20 cellular contexts compared by ENCODE assay signal in the genomic region with DNA sequence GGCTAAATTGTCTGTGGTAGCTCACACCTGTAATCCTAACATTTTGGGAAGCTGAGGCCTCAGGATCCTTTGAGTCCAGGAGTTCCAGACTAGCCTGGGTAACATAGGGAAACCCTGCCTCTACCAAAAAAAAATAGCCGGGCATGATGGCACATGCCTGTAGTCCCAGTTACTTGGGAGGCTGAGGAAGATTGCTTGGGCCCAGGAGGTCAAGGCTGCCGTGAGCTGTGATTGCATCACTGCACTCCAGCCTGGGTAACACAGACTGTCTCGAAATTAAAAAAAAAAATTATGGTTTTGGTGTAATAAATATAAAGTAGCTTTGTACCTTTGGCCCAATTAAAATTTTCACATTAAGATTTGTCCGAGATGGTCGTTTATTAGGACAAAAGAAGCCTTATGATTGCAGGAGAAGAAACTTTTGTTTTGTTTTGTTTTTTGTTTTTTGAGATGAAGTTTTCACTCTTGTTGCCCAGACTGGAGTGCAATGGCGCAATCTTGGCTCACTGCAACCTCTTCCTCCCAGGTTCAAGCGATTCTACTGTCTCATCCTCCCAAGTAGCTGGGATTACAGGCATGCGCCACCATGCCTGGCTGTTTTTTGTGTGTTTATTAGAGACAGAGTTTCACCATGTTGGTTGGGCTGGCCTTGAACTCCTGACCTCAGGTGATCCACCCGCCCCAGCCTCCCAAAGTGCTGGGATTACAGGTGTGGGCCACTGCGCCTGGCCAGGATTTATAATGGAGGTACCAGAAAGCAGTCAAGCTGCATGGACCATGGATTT. TPM values are rescaled to one million over a fixed set of nuclear protein-coding genes. Genes with fewer than 3 reads are reported as not detected.
DNase-seq lines count a peak whose midpoint lies in the region; ATAC-seq, FAIRE-seq and TF ChIP-seq lines count a peak whose summit lies in the region.
"Had no signal": no experiment of that assay in that cellular context is flagged by ENCODE, and none has a peak within 500 bp of the region (broad histone marks: within the 10 kb centered on the region; RNA-seq: fewer than 3 reads in every experiment).

No MANE protein-coding gene starts in this region.

- DNase-seq in HepG2 (ENCODE audit: low spot score) (no peak), right lobe of liver (no peak), adrenal gland (peak; percentile 53 to 83 (median 65)), iris pigment epithelial cell (ENCODE audit: low read depth) (peak; percentile 10), DMS79 treated with DMSO at 0.1 percent for 48 hours (lab: John Stamatoyannopoulos, UW) (no peak), nucleus accumbens (lab: John Stamatoyannopoulos, UW) (no peak), DMS153 (lab: John Stamatoyannopoulos, UW) (no peak)
- no peak for DNase-seq in activated T-cell treated with anti-CD3 and anti-CD28 coated beads, Interleukin-2, amount 50 U/mL, for 48 hours
- DNase-seq: Caco-2, DMS53, MG63, NCI-H1417, NCI-H1930, NCI-H2171, NCI-H446 treated with DMSO at 0.1 percent for 48 hours, NCI-H774, SJCRH30 had no signal

- CTCF ChIA-PET in HepG2 (lab: Yijun Ruan, JAX; ENCODE audit: low intra/inter-chr PET ratio, low total read pairs), result no interaction called here

- H3K4me2 ChIP-seq in HepG2 (ENCODE audit: low read depth, low read length), result no peak overlapping the region

- H3K27me3 ChIP-seq in HepG2 (ENCODE audit: control insufficient read depth in 1 of 2, insufficient read depth in 2 of 2, low read length in 2 of 2) (no peaks in the 10 kb centered on the region; a peak in 1 of 5 replicates), right lobe of liver (no peaks in the 10 kb centered on the region), adrenal gland (no peaks in the 10 kb centered on the region)
- H3K27me3 ChIP-seq: MG63, SJCRH30 had no signal

- peaks cover 37% of the 10 kb centered on the region for H3K4me1 ChIP-seq in HepG2 (ENCODE audit: insufficient read depth, low read length)
- H3K4me1 ChIP-seq in right lobe of liver, result peaks cover 0 to 4% (median 0%) of the 10 kb centered on the region in 4 donors
- H3K4me1 ChIP-seq in adrenal gland (replicated peaks in 1 of 2), result peaks cover 31 to 44% of the 10 kb centered on the region in 2 donors

- H3K9ac ChIP-seq in HepG2 (ENCODE audit: insufficient read depth, low read depth, low read length), result no peak overlapping the region

- no peaks in the 10 kb centered on the region; the same call in 1 of the 2 replicates for H4K20me1 ChIP-seq in HepG2 (ENCODE audit: insufficient read depth, low read length)

- H3K79me2 ChIP-seq in HepG2 (ENCODE audit: insufficient read depth, low read length), result peaks cover 38% of the 10 kb centered on the region

- POLR2A ChIA-PET in HepG2 (lab: Yijun Ruan, JAX), result interaction anchor here (0.9 kb wide), 1 partner anchor 42 kb away, joined by 3 read pairs; no protein-coding TSS in a partner anchor

- H3K27ac ChIP-seq in HepG2 (ENCODE audit: extremely low read length, insufficient read depth, low read length) (peak overlapping the region; percentile 5), right lobe of liver (no peak overlapping the region), adrenal gland (peak overlapping the region in 4 of 5 donors; percentile 51 to 56 (median 54))
- H3K27ac ChIP-seq: SJCRH30 had no signal

- TF ChIP-seq POLR2A in HepG2 (IDR thresholded peaks at IDR 0.05; ENCODE audit: insufficient read depth in 1 of 2, low read depth in 2 of 2, low read length in 2 of 2) (no peak), right lobe of liver (IDR thresholded peaks at IDR 0.05) (no peak), adrenal gland (IDR thresholded peaks at IDR 0.05) (no peak)

- TF ChIP-seq CTCF in HepG2 (CRISPR knock-in tag; IDR thresholded peaks at IDR 0.05) (no peak), right lobe of liver (IDR thresholded peaks at IDR 0.05) (no peak), adrenal gland (IDR thresholded peaks at IDR 0.05) (no peak)

- no peak for FAIRE-seq in HepG2 (lab: Jason Lieb, UNC)
- FAIRE-seq: GM12878, GM18507 had no signal

- no peak for ATAC-seq in HepG2
- no peak for ATAC-seq in right lobe of liver
- ATAC-seq: GM12878, HCT116 had no signal

- no peak overlapping the region for H2AFZ ChIP-seq in HepG2 (ENCODE audit: low read length)

- 89% methylated on average over 10 of the region's 10 CpGs for WGBS in HepG2 (ENCODE audit: low lambda C conversion rate)
- 87% methylated on average over 8 of the region's 10 CpGs for WGBS in right lobe of liver (ENCODE audit: insufficient coverage, low coverage, low lambda C conversion rate, missing lambda C conversion rate)
- 58 to 66% (median 59%) methylated on average over 10 of the region's 10 CpGs for WGBS in adrenal gland, 4 donors

- BruUV-seq in HepG2 (replicated peaks; lab: Mats Ljungman, UMichigan), result no TSS peak

- H3K36me3 ChIP-seq in HepG2 (replicated peaks in 1 of 2; ENCODE audit: control insufficient read depth in 1 of 2, insufficient read depth in 2 of 2, low read length in 2 of 2) (peaks cover 9 to 30% of the 10 kb centered on the region in 2 experiments; a peak in 4 of 5 replicates), right lobe of liver (peaks cover 0 to 6% (median 0%) of the 10 kb centered on the region in 4 donors), adrenal gland (replicated peaks in 1 of 2) (peaks cover 0 to 33% of the 10 kb centered on the region in 2 donors)

- H3K9me3 ChIP-seq in HepG2 (ENCODE audit: low read length) (no peaks in the 10 kb centered on the region), right lobe of liver (no peaks in the 10 kb centered on the region), adrenal gland (replicated peaks in 1 of 3) (no peaks in the 10 kb centered on the region)
- H3K9me3 ChIP-seq: Caco-2, MG63, SJCRH30 had no signal

- TF ChIP-seq EP300 in HepG2 (IDR thresholded peaks at IDR 0.05; ENCODE audit: low read depth in 2 of 2, low read length in 2 of 2) (no peak), HepG2 (CRISPR knock-in tag; IDR thresholded peaks at IDR 0.05; ENCODE audit: borderline replicate concordance) (no peak)

- H3K4me3 ChIP-seq in HepG2 (replicated peaks in 1 of 3; ENCODE audit: insufficient read depth in 1 of 3, low read depth in 2 of 3, low read length in 3 of 3) (no peak overlapping the region), right lobe of liver (no peak overlapping the region), adrenal gland (peak overlapping the region in 1 of 4 donors; percentile 10)
- H3K4me3 ChIP-seq: GM12878, MG63, SJCRH30 had no signal

- TF ChIP-seq RAD21 in HepG2 (CRISPR knock-in tag; IDR thresholded peaks at IDR 0.05), result no peak

- in situ Hi-C loops in HepG2 (cut with HindIII; ENCODE audit: extremely low pct_ligation_motif_present, low pct_unique_long_range_greater_than_20kb), result no loop called here

- intact Hi-C loops in HepG2 (cut with micrococcal nuclease; ENCODE audit: unreplicated experiment), result no loop called here
- intact Hi-C loops in right lobe of liver (cut with DNase I), result no loop called here
- intact Hi-C loops in adrenal gland (cut with DNase I), result no loop called here

TF ChIP-seq in HepG2, 621 proteins besides CTCF, POLR2A, EP300 and RAD21 (continues in another document):
- TF ChIP-seq THAP9 (CRISPR knock-in tag; IDR thresholded peaks at IDR 0.05; ENCODE audit: borderline replicate concordance), result no peak

RNA-seq across cellular contexts. Expression of gene MTA3, which starts 4.1 kb away (rescaled TPM):
- 48.8 and 57.6 TPM in 2 replicates for total RNA-seq in HepG2 (2016; rRNA removed; fragmentation: Illumina TruSeq; extraction: Trizol)
- 39.9 and 45.9 TPM in 2 replicates for total RNA-seq in HepG2 (2016; cell fraction: cytosol; rRNA removed; fragmentation: Illumina TruSeq; extraction: Trizol; ENCODE audit: low read depth)
- 47.0 and 59.0 TPM in 2 replicates for total RNA-seq in HepG2 (2016; cell fraction: insoluble cytoplasmic fraction; rRNA removed; fragmentation: Illumina TruSeq; extraction: Trizol)
- total RNA-seq in HepG2 (2016; cell fraction: membrane; rRNA removed; fragmentation: Illumina TruSeq; extraction: Trizol), result 58.3 and 61.7 TPM in 2 replicates
- total RNA-seq in HepG2 (2016; cell fraction: nucleus; rRNA removed; fragmentation: Illumina TruSeq; extraction: Trizol), result 43.8 and 50.9 TPM in 2 replicates
- 63.9 and 77.8 TPM in 2 replicates for polyA plus RNA-seq in HepG2 (2011; rRNA removed)
- 54.2 and 69.3 TPM in 2 replicates for polyA plus RNA-seq in HepG2 (2011; cell fraction: cytosol; rRNA removed)
- polyA plus RNA-seq in HepG2 (2011; cell fraction: nucleus; rRNA removed), result 41.4 and 43.8 TPM in 2 replicates
- polyA plus RNA-seq in HepG2 (2012), result 63.9 and 78.6 TPM in 2 replicates
- polyA plus RNA-seq in HepG2 (2016; cell fraction: cytosol; fragmentation: Illumina TruSeq; extraction: Trizol; ENCODE audit: low read depth), result 42.6 and 42.8 TPM in 2 replicates
- polyA plus RNA-seq in HepG2 (2016; cell fraction: insoluble cytoplasmic fraction; fragmentation: Illumina TruSeq; extraction: Trizol; ENCODE audit: low read depth), result 97.1 and 99.3 TPM in 2 replicates
- polyA plus RNA-seq in HepG2 (2016; cell fraction: membrane; fragmentation: Illumina TruSeq; extraction: Trizol; ENCODE audit: low read depth), result 64.5 and 75.8 TPM in 2 replicates
- 77.8 and 83.9 TPM in 2 replicates for polyA plus RNA-seq in HepG2 (2016; cell fraction: nucleus; fragmentation: Illumina TruSeq; extraction: Trizol; ENCODE audit: insufficient read depth, low read depth)
- polyA minus RNA-seq in HepG2 (2011; rRNA and poly(A)+ RNA removed; ENCODE audit: low replicate concordance), result 12.5 and 38.7 TPM in 2 replicates
- 31.0 and 41.1 TPM in 2 replicates for polyA minus RNA-seq in HepG2 (2011; cell fraction: cytosol; rRNA and poly(A)+ RNA removed)
- 85.1 and 103 TPM in 2 replicates for polyA minus RNA-seq in HepG2 (2011; cell fraction: nucleus; rRNA and poly(A)+ RNA removed)
- 10 to 100 TPM in 4 of 6 experiments, 1 to 10 TPM in 2; 6.3 to 13.0 (median 11.4) TPM for total RNA-seq in right lobe of liver
- 100 to 1,000 TPM in 2 of 8 donors, 10 to 100 TPM in 6; 51.5 to 118 (median 86.9) TPM for total RNA-seq in adrenal gland
- polyA plus RNA-seq in adrenal gland, result 100 to 1,000 TPM; 125 to 168 (median 142) TPM

Comparison
In these comparisons a context has a peak if more than half of its experiments do, and no peak if none do; other contexts are left out.
1. H3K27ac ChIP-seq: peak in HepG2 (single experiment) and adrenal gland (4 of 5); none in right lobe of liver (0 of 3).
2. DNase-seq: peak in adrenal gland (7 of 7) and iris pigment epithelial cell (single experiment); none in HepG2 (single experiment), right lobe of liver (0 of 3), DMS79 treated with DMSO at 0.1 percent for 48 hours (single experiment), nucleus accumbens (0 of 56), activated T-cell treated with anti-CD3 and anti-CD28 coated beads, Interleukin-2, amount 50 U/mL, for 48 hours (0 of 2) and DMS153 (single experiment).